ENCODE assay signal across 8 cellular contexts in the genomic region with DNA sequence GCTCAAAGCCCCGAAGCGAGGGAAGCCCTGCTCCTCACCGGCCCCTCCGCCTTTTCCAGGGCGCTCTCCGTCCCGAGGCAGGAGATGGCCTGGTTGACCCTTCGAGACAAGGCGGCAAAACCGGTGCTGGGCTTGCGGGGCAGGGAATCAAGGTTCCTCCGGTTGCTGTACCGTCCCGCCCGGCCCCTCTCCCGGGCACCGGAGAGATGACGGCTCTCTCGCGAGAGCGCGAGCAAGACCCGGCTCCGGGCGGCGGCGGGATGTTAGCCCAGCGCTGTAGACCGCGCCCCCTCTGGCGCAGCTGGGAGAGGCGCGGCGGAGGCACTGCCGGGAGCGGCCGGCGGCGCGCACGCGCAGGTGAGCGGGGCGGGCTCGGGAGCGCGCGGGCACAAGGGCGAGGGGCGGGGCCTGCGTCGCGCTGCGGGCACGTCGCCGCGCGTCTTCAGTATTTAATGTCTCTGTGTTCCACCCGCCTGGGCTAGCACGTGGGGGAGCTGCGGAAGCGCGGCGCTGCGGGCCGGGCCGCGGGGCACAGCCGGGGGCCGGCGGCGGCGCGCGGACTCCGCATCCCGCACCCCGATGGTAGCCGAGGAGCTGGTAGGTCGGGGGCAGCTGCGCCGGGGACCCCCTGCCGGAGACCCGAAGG. TPM values are rescaled to one million over a fixed set of nuclear protein-coding genes. Genes with fewer than 3 reads are reported as not detected.
DNase-seq lines count a peak whose midpoint lies in the region; ATAC-seq and TF ChIP-seq lines count a peak whose summit lies in the region.

AKAP1 (plus strand) TSS at position 445 of the 646 bp plus-strand sequence. CDS start 20,219 bp downstream, outside the sequence.

- no peaks in the 10 kb centered on the region for H3K27me3 ChIP-seq in SU-DHL-6 (ENCODE audit: low read length)
- H3K27me3 ChIP-seq in parathyroid adenoma (ENCODE audit: control insufficient read depth, insufficient read depth, low read length) = no peaks in the 10 kb centered on the region
- H3K27me3 ChIP-seq in tibial artery = no peaks in the 10 kb centered on the region

- H3K9me3 Mint-ChIP-seq in activated naive CD8-positive, alpha-beta T cell treated with anti-CD3 and anti-CD28 coated beads, Interleukin-2, amount 10 ng/mL, durations not matched to agents 7 days and 5 days = no peaks in the 10 kb centered on the region

- H3K27ac Mint-ChIP-seq in activated naive CD8-positive, alpha-beta T cell treated with anti-CD3 and anti-CD28 coated beads, Interleukin-2, amount 10 ng/mL, durations not matched to agents 7 days and 5 days = peak within 1 kb of the TSS; percentile 91

- H3K9me3 ChIP-seq in SU-DHL-6 (ENCODE audit: insufficient read depth, low read length) (no peaks in the 10 kb centered on the region), parathyroid adenoma (ENCODE audit: control insufficient read depth, low read length) (no peaks in the 10 kb centered on the region), tibial artery (no peaks in the 10 kb centered on the region)

- no peaks in the 10 kb centered on the region for H3K9me2 ChIP-seq in SU-DHL-6 (replicated peaks; ENCODE audit: insufficient read depth, low read length)

- peaks cover 46% of the 10 kb centered on the region for H3K79me2 ChIP-seq in SU-DHL-6 (ENCODE audit: insufficient read depth, low read length)
- H3K79me2 ChIP-seq in parathyroid adenoma = peaks cover 12% of the 10 kb centered on the region

- intact Hi-C loops in Right ventricle myocardium inferior (cut with DNase I) (loop anchor here (2.0 kb wide), 1 partner anchor 48 kb away; no protein-coding TSS in a partner anchor), tibial artery (cut with DNase I; ENCODE audit: low total_unique reads) (loop anchor here (5.0 kb wide), 1 partner anchor 38 kb away; no protein-coding TSS in a partner anchor)

- H3K4me2 ChIP-seq in SU-DHL-6 (ENCODE audit: low read depth, low read length, poor library complexity, severe bottlenecking) (peak within 1 kb of the TSS; percentile 92), parathyroid adenoma (ENCODE audit: low read length) (peak within 1 kb of the TSS; percentile 98)

- H3K27me3 Mint-ChIP-seq in activated naive CD8-positive, alpha-beta T cell treated with anti-CD3 and anti-CD28 coated beads, Interleukin-2, amount 10 ng/mL, durations not matched to agents 7 days and 5 days = no peaks in the 10 kb centered on the region

- no peaks in the 10 kb centered on the region for H3F3A ChIP-seq in SU-DHL-6 (ENCODE audit: insufficient read depth)

- POLR2A ChIA-PET in activated naive CD8-positive, alpha-beta T cell treated with anti-CD3 and anti-CD28 coated beads, Interleukin-2, amount 10 ng/mL, durations not matched to agents 7 days and 5 days (lab: Charles Lee) = interaction anchor here (0.6 to 2.5 kb wide), 11 partner anchors 9 to 998 kb away, joined by 3 to 16 read pairs (median 3); partner anchors contain the start of genes C17orf67, COIL, DGKE and DYNLL2

- peak; percentile 97 to 98 (median 98) for DNase-seq in NCI-H1417 (lab: John Stamatoyannopoulos, UW)
- DNase-seq in activated naive CD8-positive, alpha-beta T cell treated with anti-CD3 and anti-CD28 coated beads, Interleukin-2, amount 10 ng/mL, durations not matched to agents 7 days and 5 days = peak; percentile 99
- peak; percentile 98 for DNase-seq in Right ventricle myocardium inferior (ENCODE audit: missing footprints)
- peak; percentile 93 to 98 for DNase-seq in tibial artery

- H4K20me1 ChIP-seq in SU-DHL-6 (ENCODE audit: low read depth, low read length) = peaks cover 18% of the 10 kb centered on the region

- H3K4me1 ChIP-seq in parathyroid adenoma = peaks cover 20% of the 10 kb centered on the region
- H3K4me1 ChIP-seq in tibial artery = peaks cover 0 to 35% (median 26%) of the 10 kb centered on the region in 4 donors

- peak; percentile 41 for TF ChIP-seq CTCF in GM12875 (IDR thresholded peaks at IDR 0.05; ENCODE audit: borderline replicate concordance, insufficient read depth, low read depth, low read length)
- TF ChIP-seq CTCF in SU-DHL-6 (IDR thresholded peaks at IDR 0.05; ENCODE audit: insufficient read depth, low read length, poor library complexity, severe bottlenecking) = no peak
- peak; percentile 54 for TF ChIP-seq CTCF in parathyroid adenoma (IDR thresholded peaks at IDR 0.05)
- no peak for TF ChIP-seq CTCF in tibial artery (IDR thresholded peaks at IDR 0.05)

- peaks cover 24% of the 10 kb centered on the region for H3K4me1 Mint-ChIP-seq in activated naive CD8-positive, alpha-beta T cell treated with anti-CD3 and anti-CD28 coated beads, Interleukin-2, amount 10 ng/mL, durations not matched to agents 7 days and 5 days

- H2AFZ ChIP-seq in SU-DHL-6 (ENCODE audit: low read depth, low read length, severe bottlenecking) (peak within 1 kb of the TSS; percentile 86), parathyroid adenoma (peak within 1 kb of the TSS; percentile 91)

- H3K36me3 ChIP-seq in SU-DHL-6 (ENCODE audit: low read length) (no peaks in the 10 kb centered on the region; the same call in 1 of the 2 replicates), parathyroid adenoma (ENCODE audit: control insufficient read depth, insufficient read depth, low read length) (no peaks in the 10 kb centered on the region), tibial artery (no peaks in the 10 kb centered on the region)

- H3K4me3 Mint-ChIP-seq in activated naive CD8-positive, alpha-beta T cell treated with anti-CD3 and anti-CD28 coated beads, Interleukin-2, amount 10 ng/mL, durations not matched to agents 7 days and 5 days = peak within 1 kb of the TSS; percentile 90

- H3K4me3 ChIP-seq in GM12875 (ENCODE audit: low read depth, low read length) = peak within 1 kb of the TSS; percentile 85
- peak within 1 kb of the TSS; percentile 95 for H3K4me3 ChIP-seq in SU-DHL-6 (ENCODE audit: insufficient read depth, low read length, poor library complexity, severe bottlenecking)
- H3K4me3 ChIP-seq in parathyroid adenoma (ENCODE audit: low read depth, low read length) = peak within 1 kb of the TSS; percentile 94
- H3K4me3 ChIP-seq in tibial artery = peak within 1 kb of the TSS; percentile 87 to 97

- ATAC-seq in HG02763 (IDR thresholded peaks at IDR 0.05; ENCODE audit: unreplicated experiment) (peak; percentile 85), Right ventricle myocardium inferior (peak; percentile 95)
- peak; percentile 92 for ATAC-seq in activated naive CD8-positive, alpha-beta T cell treated with anti-CD3 and anti-CD28 coated beads, Interleukin-2, amount 10 ng/mL, durations not matched to agents 7 days and 5 days (ENCODE audit: low read depth)

- H3K36me3 Mint-ChIP-seq in activated naive CD8-positive, alpha-beta T cell treated with anti-CD3 and anti-CD28 coated beads, Interleukin-2, amount 10 ng/mL, durations not matched to agents 7 days and 5 days = no peaks in the 10 kb centered on the region

- H3K9ac ChIP-seq in SU-DHL-6 (ENCODE audit: low read length) (peak within 1 kb of the TSS; percentile 83), parathyroid adenoma (peak within 1 kb of the TSS; percentile 39)

- H3K27ac ChIP-seq in SU-DHL-6 (ENCODE audit: low read depth, low read length) (peak within 1 kb of the TSS; percentile 61), parathyroid adenoma (peak within 1 kb of the TSS; percentile 94), tibial artery (peak within 1 kb of the TSS; percentile 97 to 98)

RNA-seq across cellular contexts. Expression of gene AKAP1, which starts in this region (rescaled TPM):
- total RNA-seq in activated naive CD8-positive, alpha-beta T cell treated with anti-CD3 and anti-CD28 coated beads, Interleukin-2, amount 10 ng/mL, durations not matched to agents 7 days and 5 days = 10 to 100 TPM; 21.4 to 23.8 TPM
- 226 TPM for total RNA-seq in Right ventricle myocardium inferior

Comparison
In these comparisons a context has a peak if more than half of its experiments do, and no peak if none do; other contexts are left out.
1. Peak in every context shown above with its lines: DNase-seq, ATAC-seq, H3K4me3 ChIP-seq and H3K27ac ChIP-seq.
2. CTCF ChIP-seq: peak in GM12875 (single experiment) and parathyroid adenoma (single experiment); none in SU-DHL-6 (single experiment) and tibial artery (0 of 2).